8 cellular contexts compared by ENCODE assay signal in the genomic region with DNA sequence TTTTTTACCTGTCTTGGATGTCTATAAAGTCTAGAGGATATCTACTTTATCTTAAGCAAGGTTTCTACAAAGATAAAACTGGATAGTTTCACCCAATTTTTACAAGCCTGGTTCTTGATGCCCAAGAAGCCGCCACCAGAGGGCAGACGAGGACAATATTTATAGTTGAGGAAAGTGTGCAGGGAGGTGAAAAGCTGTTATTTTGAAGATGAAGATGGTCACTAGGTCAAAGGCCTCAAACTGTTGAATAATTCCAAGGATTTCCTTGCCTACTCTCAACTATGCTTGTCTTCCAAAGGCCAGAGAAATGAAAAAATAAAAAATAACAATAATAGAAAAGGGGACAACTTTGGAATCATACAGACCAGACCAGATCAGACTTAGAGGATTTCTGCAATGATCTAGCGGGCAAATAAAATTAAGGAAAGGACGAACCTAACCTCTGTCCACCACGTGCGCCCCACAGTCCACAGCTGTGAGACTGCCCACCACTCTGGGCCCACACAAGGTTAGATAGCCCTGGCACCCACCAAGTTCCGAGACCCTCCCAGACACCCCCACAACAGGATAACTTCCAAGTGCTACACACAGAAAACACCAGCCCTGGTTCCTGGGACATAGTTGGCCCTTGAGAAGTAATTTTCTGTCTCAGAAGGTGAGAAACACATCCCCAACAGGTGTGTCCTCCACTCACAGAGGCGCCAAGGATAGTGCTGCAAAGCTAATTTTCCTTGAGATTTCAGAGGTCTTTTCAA. TPM values are rescaled to one million over a fixed set of nuclear protein-coding genes. Genes with fewer than 3 reads are reported as not detected.
DNase-seq lines count a peak whose midpoint lies in the region; ATAC-seq and TF ChIP-seq lines count a peak whose summit lies in the region.

No MANE protein-coding gene starts in this region.

- ATAC-seq in HG03175 (IDR thresholded peaks at IDR 0.05; ENCODE audit: unreplicated experiment) = peak; percentile 53

- DNase-seq in NCI-H524 (lab: John Stamatoyannopoulos, UW) (peak; percentile 29 to 52), NCI-H524 treated with DMSO at 0.1 percent for 48 hours (lab: John Stamatoyannopoulos, UW) (no peak), activated T-cell treated with anti-CD3 and anti-CD28 coated beads for 4 hours (peak; percentile 70), fibroblast of lung (ENCODE audit: low read depth in 2 of 2) (peak; percentile 41 to 71), occipital lobe (lab: John Stamatoyannopoulos, UW) (peak; percentile 24), suprapubic skin (ENCODE audit: low spot score in 2 of 2) (peak; percentile 81 to 88)

- no peaks in the 10 kb centered on the region for H4K20me1 ChIP-seq in OCI-LY3 (ENCODE audit: insufficient read depth, low read length)
- no peaks in the 10 kb centered on the region for H4K20me1 ChIP-seq in fibroblast of lung (ENCODE audit: control insufficient read depth, extremely low read depth, insufficient read depth, low read length)

- TF ChIP-seq EP300 in suprapubic skin (IDR thresholded peaks at IDR 0.05) = no peak

- H2AFZ ChIP-seq in OCI-LY3 (ENCODE audit: low read depth, low read length) (no peak overlapping the region), fibroblast of lung (ENCODE audit: low read length) (no peak overlapping the region)

- H3K79me2 ChIP-seq in OCI-LY3 (ENCODE audit: low read length) (no peaks in the 10 kb centered on the region), fibroblast of lung (ENCODE audit: control insufficient read depth, insufficient read depth, low read length) (no peaks in the 10 kb centered on the region)

- H3K9ac ChIP-seq in OCI-LY3 (ENCODE audit: low read length) (no peak overlapping the region), fibroblast of lung (ENCODE audit: insufficient read depth, low read length) (no peak overlapping the region)

- peak; percentile 90 for TF ChIP-seq CTCF in OCI-LY3 (IDR thresholded peaks at IDR 0.05; ENCODE audit: low read depth, low read length)
- peak; percentile 71 to 83 for TF ChIP-seq CTCF in fibroblast of lung (conservative IDR thresholded peaks at IDR 0.05 in 1 of 2, IDR thresholded peaks at IDR 0.05 in 1 of 2; ENCODE audit: low read depth in 1 of 2, low read length in 2 of 2)
- peak; percentile 45 to 71 for TF ChIP-seq CTCF in suprapubic skin (IDR thresholded peaks at IDR 0.05)

- H3K27ac ChIP-seq in OCI-LY3 (ENCODE audit: low read length) (no peak overlapping the region), fibroblast of lung (ENCODE audit: insufficient read depth, low read length) (no peak overlapping the region), suprapubic skin (no peak overlapping the region)

- H3K27me3 ChIP-seq in OCI-LY3 (ENCODE audit: low read depth, low read length) = peaks cover 53% of the 10 kb centered on the region
- no peaks in the 10 kb centered on the region for H3K27me3 ChIP-seq in fibroblast of lung (ENCODE audit: control insufficient read depth, insufficient read depth, low read length)
- H3K27me3 ChIP-seq in suprapubic skin = no peaks in the 10 kb centered on the region

- H3K36me3 ChIP-seq in OCI-LY3 (replicated peaks; ENCODE audit: low read depth, low read length) (no peaks in the 10 kb centered on the region), fibroblast of lung (ENCODE audit: control insufficient read depth, insufficient read depth, low read length) (no peaks in the 10 kb centered on the region), suprapubic skin (no peaks in the 10 kb centered on the region)

- H3K9me3 ChIP-seq in OCI-LY3 (ENCODE audit: insufficient read depth, low read length) = no peaks in the 10 kb centered on the region
- no peaks in the 10 kb centered on the region for H3K9me3 ChIP-seq in fibroblast of lung (ENCODE audit: control insufficient read depth, insufficient read depth, low read depth, low read length)
- no peaks in the 10 kb centered on the region for H3K9me3 ChIP-seq in suprapubic skin

- 37% methylated on average over 8 of the region's 8 CpGs for WGBS in suprapubic skin

- H3K4me1 ChIP-seq in OCI-LY3 (ENCODE audit: low read length) = no peaks in the 10 kb centered on the region
- H3K4me1 ChIP-seq in fibroblast of lung (ENCODE audit: control insufficient read depth, extremely low read depth, insufficient read depth, low read length) = peaks cover 15% of the 10 kb centered on the region
- H3K4me1 ChIP-seq in suprapubic skin = peaks cover 10% of the 10 kb centered on the region

- H3K4me2 ChIP-seq in OCI-LY3 (ENCODE audit: low read length) = no peak overlapping the region
- no peak overlapping the region for H3K4me2 ChIP-seq in fibroblast of lung (ENCODE audit: extremely low read depth, insufficient read depth, low read length)

- no peak overlapping the region for H3K4me3 ChIP-seq in OCI-LY3 (ENCODE audit: low read length)
- H3K4me3 ChIP-seq in fibroblast of lung (replicated peaks in 1 of 4; ENCODE audit: control extremely low read depth in 1 of 4, insufficient read depth in 1 of 4, low read depth in 3 of 4, low read length in 4 of 4) = no peak overlapping the region
- no peak overlapping the region for H3K4me3 ChIP-seq in suprapubic skin

- no peak for TF ChIP-seq POLR2A in suprapubic skin (IDR thresholded peaks at IDR 0.05)

RNA-seq across cellular contexts. Expression of a gene that starts 2.8 kb away (rescaled TPM):
- total RNA-seq in fibroblast of lung (under 0.01 TPM in 2 replicates), occipital lobe (0.62 TPM), suprapubic skin (1 to 10 TPM in 1 of 4 donors, under 1 TPM in 1, not detected in 2; 0.11 to 2.6 TPM)
- polyA plus RNA-seq in fibroblast of lung = 0.01 and 0.12 TPM in 2 replicates
- polyA plus RNA-seq in fibroblast of lung (2012) = 0.14 TPM in 1 of 2 replicates, not detected in the other
- polyA minus RNA-seq in fibroblast of lung (ENCODE audit: low replicate concordance) = 0.15 and 0.16 TPM in 2 replicates

RNA-seq across cellular contexts. Expression of a gene that starts 34.0 kb away (rescaled TPM):
- total RNA-seq in fibroblast of lung (9.8 and 14.2 TPM in 2 replicates), occipital lobe (21.1 TPM), suprapubic skin (10 to 100 TPM; 14.4 to 56.2 (median 21.5) TPM)
- 29.4 and 31.2 TPM in 2 replicates for polyA plus RNA-seq in fibroblast of lung
- polyA plus RNA-seq in fibroblast of lung (2012) = 15.0 and 20.0 TPM in 2 replicates
- 9.9 and 17.0 TPM in 2 replicates for polyA minus RNA-seq in fibroblast of lung (ENCODE audit: low replicate concordance)
